1 cellular context compared by ENCODE assay signal in the genomic region with DNA sequence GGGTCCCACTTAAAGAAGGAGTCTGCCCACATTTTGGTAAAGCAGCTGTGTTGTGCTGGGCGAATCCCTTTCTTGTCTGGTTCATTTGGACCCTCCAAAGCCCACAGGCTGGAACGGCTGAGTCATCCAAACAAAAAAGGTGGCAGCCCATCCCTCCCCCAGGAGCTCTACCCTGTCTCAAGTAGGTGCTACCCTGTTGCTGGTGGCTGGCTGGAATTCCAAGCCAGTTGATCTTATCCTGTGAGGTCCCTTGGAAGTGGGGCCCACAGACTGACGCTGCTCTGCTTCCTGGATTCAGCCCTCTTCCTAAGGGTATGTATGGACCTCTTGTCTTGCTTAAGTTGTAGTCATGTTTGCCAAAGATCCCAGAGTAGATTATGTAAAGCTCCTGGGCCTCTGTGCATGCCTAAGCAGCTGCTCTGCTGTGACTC.
TF ChIP-seq lines count a peak whose summit lies in the region.

No MANE protein-coding gene starts in this region.

TF ChIP-seq in IMR-90, 13 proteins besides CTCF, POLR2A, EP300 and RAD21:
- TF ChIP-seq CEBPB (IDR thresholded peaks at IDR 0.05; ENCODE audit: low read depth, low read length) (no peak), RFX5 (IDR thresholded peaks at IDR 0.05; ENCODE audit: low read depth, low read length) (no peak), MAFK (IDR thresholded peaks at IDR 0.05; ENCODE audit: low read depth, low read length) (no peak), NFE2L2 (IDR thresholded peaks at IDR 0.05; ENCODE audit: low read depth, low read length) (no peak), BHLHE40 (IDR thresholded peaks at IDR 0.05; ENCODE audit: low read depth, low read length) (no peak), FOS (IDR thresholded peaks at IDR 0.05; ENCODE audit: low read depth, low read length) (no peak), CHD1 (IDR thresholded peaks at IDR 0.05; ENCODE audit: low read depth, low read length) (no peak), RCOR1 (IDR thresholded peaks at IDR 0.05; ENCODE audit: insufficient replicate concordance, low read length) (no peak), MAZ (IDR thresholded peaks at IDR 0.05; ENCODE audit: borderline replicate concordance, low read depth, low read length) (no peak), SMC3 (IDR thresholded peaks at IDR 0.05; ENCODE audit: low read depth, low read length) (no peak), MXI1 (IDR thresholded peaks at IDR 0.05; ENCODE audit: borderline replicate concordance, low read depth, low read length) (no peak)
- TF ChIP-seq, protein P1, sequence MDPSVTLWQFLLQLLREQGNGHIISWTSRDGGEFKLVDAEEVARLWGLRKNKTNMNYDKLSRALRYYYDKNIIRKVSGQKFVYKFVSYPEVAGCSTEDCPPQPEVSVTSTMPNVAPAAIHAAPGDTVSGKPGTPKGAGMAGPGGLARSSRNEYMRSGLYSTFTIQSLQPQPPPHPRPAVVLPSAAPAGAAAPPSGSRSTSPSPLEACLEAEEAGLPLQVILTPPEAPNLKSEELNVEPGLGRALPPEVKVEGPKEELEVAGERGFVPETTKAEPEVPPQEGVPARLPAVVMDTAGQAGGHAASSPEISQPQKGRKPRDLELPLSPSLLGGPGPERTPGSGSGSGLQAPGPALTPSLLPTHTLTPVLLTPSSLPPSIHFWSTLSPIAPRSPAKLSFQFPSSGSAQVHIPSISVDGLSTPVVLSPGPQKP (IDR thresholded peaks at IDR 0.05; ENCODE audit: borderline replicate concordance, low read depth, low read length): no peak
- TF ChIP-seq, protein P2, sequence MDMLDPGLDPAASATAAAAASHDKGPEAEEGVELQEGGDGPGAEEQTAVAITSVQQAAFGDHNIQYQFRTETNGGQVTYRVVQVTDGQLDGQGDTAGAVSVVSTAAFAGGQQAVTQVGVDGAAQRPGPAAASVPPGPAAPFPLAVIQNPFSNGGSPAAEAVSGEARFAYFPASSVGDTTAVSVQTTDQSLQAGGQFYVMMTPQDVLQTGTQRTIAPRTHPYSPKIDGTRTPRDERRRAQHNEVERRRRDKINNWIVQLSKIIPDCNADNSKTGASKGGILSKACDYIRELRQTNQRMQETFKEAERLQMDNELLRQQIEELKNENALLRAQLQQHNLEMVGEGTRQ (IDR thresholded peaks at IDR 0.05; ENCODE audit: low read depth, low read length): no peak
